Comparison of ENCODE assay signal across 32 cellular contexts in genomic region chr7:132245539-132245938, GRCh38.
"Had no signal": no experiment of that assay in that cellular context is flagged by ENCODE, and none has a peak within 500 bp of the region (broad histone marks: within the 10 kb centered on the region; RNA-seq: fewer than 3 reads in every experiment).

No MANE protein-coding gene starts in this region.

- DNase-seq: activated effector memory CD4-positive, alpha-beta T cell treated with anti-CD3 and anti-CD28 coated beads, Interleukin-2, amount 50 U/mL, for 16 hours; activated effector memory CD4-positive, alpha-beta T cell treated with Interleukin-2 at 50 U/mL for 16 hours; activated gamma-delta T cell; activated gamma-delta T cell treated with Interleukin-2 at 50 U/mL for 16 hours; activated naive CD4-positive, alpha-beta T cell; activated naive CD4-positive, alpha-beta T cell treated with anti-CD3 and anti-CD28 coated beads for 36 hours; activated naive CD4-positive, alpha-beta T cell treated with anti-CD3 and anti-CD28 coated beads, Interleukin-2, amount 10 ng/mL, durations not matched to agents 7 days and 5 days; activated naive CD4-positive, alpha-beta T cell treated with anti-CD3 and anti-CD28 coated beads, Interleukin-2, amount 50 U/mL, for 16 hours; activated naive CD4-positive, alpha-beta T cell treated with Interleukin-2 at 50 U/mL for 16 hours; activated naive CD8-positive, alpha-beta T cell treated with anti-CD3 and anti-CD28 coated beads for 36 hours; activated naive CD8-positive, alpha-beta T cell treated with anti-CD3 and anti-CD28 coated beads, Interleukin-2, amount 10 ng/mL, durations not matched to agents 7 days and 5 days; activated naive CD8-positive, alpha-beta T cell treated with anti-CD3 and anti-CD28 coated beads, Interleukin-2, amount 50 U/mL, for 24 hours; activated T-cell treated with anti-CD3 and anti-CD28 coated beads, Interleukin-2, amount 50 U/mL, for 48 hours; activated T-cell treated with anti-CD3 and anti-CD28 coated beads, Interleukin-2, amount 50 U/mL, for 72 hours; adrenal gland; amniotic stem cell; amygdala; aorta; body of pancreas; brain microvascular endothelial cell; caudate nucleus; central memory CD4-positive, alpha-beta T cell; cerebellar nuclear complex; colonic mucosa had no signal

- FAIRE-seq: astrocyte, bronchial epithelial cell, colon had no signal

- H3K27ac ChIP-seq: adrenal gland, ascending aorta, body of pancreas, brain microvascular endothelial cell, breast epithelium, cardiac muscle cell, colonic mucosa had no signal

- H3K4me3 ChIP-seq: adrenal gland, ascending aorta, body of pancreas, breast epithelium, cardiac muscle cell, colonic mucosa had no signal

- H3K27me3 ChIP-seq: adrenal gland, ascending aorta, body of pancreas, brain microvascular endothelial cell, breast epithelium, cardiac muscle cell, colonic mucosa had no signal

- H3K36me3 ChIP-seq: adrenal gland, ascending aorta, brain microvascular endothelial cell, breast epithelium, cardiac muscle cell, colonic mucosa had no signal

- H3K4me1 ChIP-seq: adrenal gland, ascending aorta had no signal

- ATAC-seq: activated naive CD4-positive, alpha-beta T cell treated with anti-CD3 and anti-CD28 coated beads, Interleukin-2, amount 50 U/mL, for 72 hours; activated naive CD8-positive, alpha-beta T cell treated with anti-CD3 and anti-CD28 coated beads, Interleukin-2, amount 50 U/mL, for 24 hours; activated T-cell treated with anti-CD3 and anti-CD28 coated beads, Interleukin-2, amount 50 U/mL, for 72 hours; activated T-helper 17 cell treated with anti-CD3 and anti-CD28 coated beads, Interleukin-2, amount 50 U/mL, for 72 hours; body of pancreas had no signal

- H3K9me3 ChIP-seq: adrenal gland, ascending aorta, body of pancreas, breast epithelium, colonic mucosa had no signal
